ENCODE assay signal across 1 cellular context in genomic region chr9:135488527-135488926, GRCh38.
TF ChIP-seq lines count a peak whose summit lies in the region.

No MANE protein-coding gene starts in this region.

TF ChIP-seq in HepG2, 621 proteins besides CTCF, POLR2A, EP300 and RAD21:
- TF ChIP-seq KAT8 (CRISPR knock-in tag; IDR thresholded peaks at IDR 0.05) = no peak
- TF ChIP-seq MEIS2 (CRISPR knock-in tag; IDR thresholded peaks at IDR 0.05) = no peak
- no peak for TF ChIP-seq POLR2AphosphoS2 (IDR thresholded peaks at IDR 0.05; ENCODE audit: low read depth, low read length)
- no peak for TF ChIP-seq ZFX (CRISPR knock-in tag; IDR thresholded peaks at IDR 0.05; ENCODE audit: low read depth)
- no peak for TF ChIP-seq IRF9 (CRISPR knock-in tag; IDR thresholded peaks at IDR 0.05; ENCODE audit: borderline replicate concordance)
- TF ChIP-seq ZNF251 (CRISPR knock-in tag; IDR thresholded peaks at IDR 0.05) = no peak
- no peak for TF ChIP-seq ZNF781 (CRISPR knock-in tag; IDR thresholded peaks at IDR 0.05; ENCODE audit: borderline replicate concordance, not compliant biosample characterization)
- TF ChIP-seq ESRRA (CRISPR knock-in tag; IDR thresholded peaks at IDR 0.05; ENCODE audit: low read depth) = no peak
- TF ChIP-seq ATF2 (CRISPR knock-in tag; IDR thresholded peaks at IDR 0.05) = no peak
- no peak for TF ChIP-seq FOXO1 (CRISPR knock-in tag; IDR thresholded peaks at IDR 0.05)
- TF ChIP-seq PCBP2 (optimal IDR thresholded peaks at IDR 0.05; ENCODE audit: low read depth, low read length, poor library complexity, severe bottlenecking) = no peak
- TF ChIP-seq ZNF790 (CRISPR knock-in tag; IDR thresholded peaks at IDR 0.05; ENCODE audit: borderline replicate concordance) = no peak
- TF ChIP-seq ATF5 (CRISPR knock-in tag; IDR thresholded peaks at IDR 0.05; ENCODE audit: low read depth) = no peak
- no peak for TF ChIP-seq ZBTB34 (CRISPR knock-in tag; IDR thresholded peaks at IDR 0.05)
- TF ChIP-seq POLR2G (IDR thresholded peaks at IDR 0.05; ENCODE audit: low read depth, low read length) = no peak
